In genomic region chr21:32070693-32071330, GRCh38 we compare ENCODE assay signal across 23 cellular contexts.
"Had no signal": no experiment of that assay in that cellular context is flagged by ENCODE, and none has a peak within 500 bp of the region (broad histone marks: within the 10 kb centered on the region; RNA-seq: fewer than 3 reads in every experiment).

No MANE protein-coding gene starts in this region.

- H3K36me3 Mint-ChIP-seq: activated naive CD4-positive, alpha-beta T cell treated with anti-CD3 and anti-CD28 coated beads, Interleukin-2, amount 10 ng/mL, durations not matched to agents 7 days and 5 days; activated naive CD8-positive, alpha-beta T cell treated with anti-CD3 and anti-CD28 coated beads for 36 hours had no signal

- H3K9me3 ChIP-seq: MG63, Peyer's patch had no signal

- H3K27ac ChIP-seq: Peyer's patch, RWPE1, SJCRH30 had no signal

- H3K27me3 Mint-ChIP-seq: activated naive CD4-positive, alpha-beta T cell treated with anti-CD3 and anti-CD28 coated beads, Interleukin-2, amount 10 ng/mL, durations not matched to agents 7 days and 5 days had no signal

- H3K4me3 Mint-ChIP-seq: activated CD4-positive, alpha-beta memory T cell treated with anti-CD3 and anti-CD28 coated beads, Interleukin-2, amount 10 ng/mL, durations not matched to agents 7 days and 5 days; activated CD4-positive, alpha-beta T cell treated with anti-CD3 and anti-CD28 coated beads for 36 hours; activated naive CD4-positive, alpha-beta T cell treated with anti-CD3 and anti-CD28 coated beads, Interleukin-2, amount 10 ng/mL, durations not matched to agents 7 days and 5 days; activated naive CD8-positive, alpha-beta T cell treated with anti-CD3 and anti-CD28 coated beads for 36 hours; activated T-helper 17 cell treated with anti-CD3 and anti-CD28 coated beads, Interleukin-2, amount 50 U/mL, for 72 hours; T-helper 17 cell had no signal

- H3K4me1 Mint-ChIP-seq: activated CD4-positive, alpha-beta memory T cell treated with anti-CD3 and anti-CD28 coated beads, Interleukin-2, amount 10 ng/mL, durations not matched to agents 7 days and 5 days; activated CD4-positive, alpha-beta T cell treated with anti-CD3 and anti-CD28 coated beads for 36 hours; activated naive CD4-positive, alpha-beta T cell treated with anti-CD3 and anti-CD28 coated beads, Interleukin-2, amount 10 ng/mL, durations not matched to agents 7 days and 5 days; activated naive CD8-positive, alpha-beta T cell treated with anti-CD3 and anti-CD28 coated beads for 36 hours; activated T-helper 17 cell treated with anti-CD3 and anti-CD28 coated beads, Interleukin-2, amount 50 U/mL, for 72 hours; T-helper 17 cell had no signal

- H3K36me3 ChIP-seq: MG63, Peyer's patch, SJCRH30 had no signal

- H3K27ac Mint-ChIP-seq: activated CD4-positive, alpha-beta memory T cell treated with anti-CD3 and anti-CD28 coated beads, Interleukin-2, amount 10 ng/mL, durations not matched to agents 7 days and 5 days; activated CD4-positive, alpha-beta T cell treated with anti-CD3 and anti-CD28 coated beads for 36 hours; activated naive CD4-positive, alpha-beta T cell treated with anti-CD3 and anti-CD28 coated beads, Interleukin-2, amount 10 ng/mL, durations not matched to agents 7 days and 5 days; activated naive CD8-positive, alpha-beta T cell treated with anti-CD3 and anti-CD28 coated beads for 36 hours; activated T-helper 17 cell treated with anti-CD3 and anti-CD28 coated beads, Interleukin-2, amount 50 U/mL, for 72 hours; T-helper 17 cell had no signal

- H3K4me1 ChIP-seq: Peyer's patch, SJCRH30 had no signal

- ATAC-seq: activated CD4-positive, alpha-beta T cell treated with anti-CD3 and anti-CD28 coated beads for 36 hours; activated T-helper 17 cell treated with anti-CD3 and anti-CD28 coated beads, Interleukin-2, amount 50 U/mL, for 72 hours; T-helper 17 cell had no signal

- H3K9me3 Mint-ChIP-seq: activated CD4-positive, alpha-beta memory T cell treated with anti-CD3 and anti-CD28 coated beads, Interleukin-2, amount 10 ng/mL, durations not matched to agents 7 days and 5 days; activated T-helper 17 cell treated with anti-CD3 and anti-CD28 coated beads, Interleukin-2, amount 50 U/mL, for 72 hours had no signal

- DNase-seq: activated CD4-positive, alpha-beta memory T cell treated with anti-CD3 and anti-CD28 coated beads, Interleukin-2, amount 10 ng/mL, durations not matched to agents 7 days and 5 days; activated CD4-positive, alpha-beta T cell treated with anti-CD3 and anti-CD28 coated beads for 36 hours; activated CD4-positive, alpha-beta T cell treated with anti-CD3 and anti-CD28 coated beads, Interleukin-2, amount 50 U/mL, for 1 hour; activated gamma-delta T cell; activated naive CD4-positive, alpha-beta T cell treated with anti-CD3 and anti-CD28 coated beads, Interleukin-2, amount 10 ng/mL, durations not matched to agents 7 days and 5 days; activated naive CD8-positive, alpha-beta T cell treated with anti-CD3 and anti-CD28 coated beads for 36 hours; activated T-cell treated with anti-CD3 and anti-CD28 coated beads for 4 hours; activated T-cell treated with anti-CD3 and anti-CD28 coated beads, Interleukin-2, amount 50 U/mL, for 48 hours; caudate nucleus; NCI-H1105; NCI-H1436; NCI-H1694 treated with DMSO at 0.1 percent for 48 hours; NCI-H2081; NCI-H446; NCI-H524; Peyer's patch; Right ventricle myocardium superior; SJCRH30; T-helper 17 cell; T-helper 9 cell had no signal

- H3K4me3 ChIP-seq: MG63, Peyer's patch, SJCRH30 had no signal

- H3K27me3 ChIP-seq: MG63, Peyer's patch, SJCRH30 had no signal
